Comparison of ENCODE assay signal across 19 cellular contexts in genomic region chr6:72554761-72555221, GRCh38.
DNase-seq lines count a peak whose midpoint lies in the region; ATAC-seq and TF ChIP-seq lines count a peak whose summit lies in the region.
"Had no signal": no experiment of that assay in that cellular context is flagged by ENCODE, and none has a peak within 500 bp of the region (broad histone marks: within the 10 kb centered on the region; RNA-seq: fewer than 3 reads in every experiment).

No MANE protein-coding gene starts in this region.

- H3K9me1 ChIP-seq in IMR-90 (ENCODE audit: insufficient read depth, low read length) = no peaks in the 10 kb centered on the region

- H3K4me2 ChIP-seq in IMR-90 (ENCODE audit: low read depth, low read length) = peak overlapping the region; percentile 66; the same call in 1 of the 2 replicates

- TF ChIP-seq RAD21 in IMR-90 (IDR thresholded peaks at IDR 0.05; ENCODE audit: low read length) = no peak

- peak overlapping the region; percentile 70 for H3K23ac ChIP-seq in IMR-90 (ENCODE audit: low read depth, low read length)

- ATAC-seq in IMR-90 (ENCODE audit: low read depth) = peak; percentile 24; the same call in 1 of the 2 replicates
- ATAC-seq in activated T-cell treated with anti-CD3 and anti-CD28 coated beads, Interleukin-2, amount 50 U/mL, for 72 hours (replicated peaks in 1 of 2) = no peak
- ATAC-seq: left colon; naive thymus-derived CD4-positive, alpha-beta T cell; Right ventricle myocardium inferior had no signal

- peak overlapping the region; percentile 46; the same call in 1 of the 2 replicates for H4K5ac ChIP-seq in IMR-90 (ENCODE audit: low read depth, low read length)

- H4K91ac ChIP-seq in IMR-90 (ENCODE audit: insufficient read depth, low read depth, low read length) = peak overlapping the region; percentile 77

- peak; percentile 10 for DNase-seq in Caki2 (ENCODE audit: low read depth)
- peak; percentile 17 for DNase-seq in IMR-90
- DNase-seq in astrocyte of the hippocampus (ENCODE audit: low read depth, low spot score) = peak; percentile 58
- DNase-seq in left kidney (ENCODE audit: low read depth, low spot score) = peak; percentile 4
- DNase-seq in activated T-cell treated with anti-CD3 and anti-CD28 coated beads, Interleukin-2, amount 50 U/mL, for 72 hours = no peak
- DNase-seq in BE2C = no peak
- no peak for DNase-seq in activated naive CD4-positive, alpha-beta T cell treated with anti-CD3 and anti-CD28 coated beads, Interleukin-2, amount 10 ng/mL, durations not matched to agents 7 days and 5 days
- no peak for DNase-seq in effector CD4-positive, alpha-beta T cell
- DNase-seq: activated CD4-positive, alpha-beta memory T cell treated with anti-CD3 and anti-CD28 coated beads, Interleukin-2, amount 10 ng/mL, durations not matched to agents 7 days and 5 days; activated effector memory CD4-positive, alpha-beta T cell treated with Interleukin-2 at 50 U/mL for 16 hours; C1 segment of cervical spinal cord; head of caudate nucleus; left colon; naive thymus-derived CD4-positive, alpha-beta T cell; NCI-H1105 treated with DMSO at 0.1 percent for 48 hours; NCI-H526; stimulated activated CD4-positive, alpha-beta T cell treated with anti-CD3 and anti-CD28 coated beads, Interleukin-4, amount 100 ng/mL, for 24 hours; T-helper 9 cell had no signal

- H3K4me3 Mint-ChIP-seq in activated T-cell treated with anti-CD3 and anti-CD28 coated beads, Interleukin-2, amount 50 U/mL, for 72 hours = no peak overlapping the region
- H3K4me3 Mint-ChIP-seq in activated naive CD4-positive, alpha-beta T cell treated with anti-CD3 and anti-CD28 coated beads, Interleukin-2, amount 10 ng/mL, durations not matched to agents 7 days and 5 days = no peak overlapping the region
- H3K4me3 Mint-ChIP-seq: activated CD4-positive, alpha-beta memory T cell treated with anti-CD3 and anti-CD28 coated beads, Interleukin-2, amount 10 ng/mL, durations not matched to agents 7 days and 5 days; naive thymus-derived CD4-positive, alpha-beta T cell had no signal

- CTCF ChIA-PET in IMR-90 (lab: Yijun Ruan, JAX) = interaction anchor here (1.2 kb wide), 1 partner anchor 26 kb away, joined by 3 read pairs; no protein-coding TSS in a partner anchor
- CTCF ChIA-PET in activated naive CD4-positive, alpha-beta T cell treated with anti-CD3 and anti-CD28 coated beads, Interleukin-2, amount 10 ng/mL, durations not matched to agents 7 days and 5 days (lab: Charles Lee) = no interaction called here

- no peaks in the 10 kb centered on the region for H3K9me3 Mint-ChIP-seq in activated T-cell treated with anti-CD3 and anti-CD28 coated beads, Interleukin-2, amount 50 U/mL, for 72 hours
- no peaks in the 10 kb centered on the region for H3K9me3 Mint-ChIP-seq in activated naive CD4-positive, alpha-beta T cell treated with anti-CD3 and anti-CD28 coated beads, Interleukin-2, amount 10 ng/mL, durations not matched to agents 7 days and 5 days
- H3K9me3 Mint-ChIP-seq: activated CD4-positive, alpha-beta memory T cell treated with anti-CD3 and anti-CD28 coated beads, Interleukin-2, amount 10 ng/mL, durations not matched to agents 7 days and 5 days had no signal

- no peaks in the 10 kb centered on the region for H3K36me3 ChIP-seq in IMR-90 (ENCODE audit: control insufficient read depth, insufficient read depth, low read length)
- no peaks in the 10 kb centered on the region for H3K36me3 ChIP-seq in BE2C

- H3K4ac ChIP-seq in IMR-90 (ENCODE audit: low read depth, low read length) = peak overlapping the region; percentile 87

- in situ Hi-C loops in Caki2 (cut with HindIII; ENCODE audit: low pct_unique_long_range_greater_than_20kb, low sequenced_read_pairs) = no loop called here
- in situ Hi-C loops in IMR-90 (cut with MboI; ENCODE audit: low sequenced_read_pairs) = no loop called here

- intact Hi-C loops in IMR-90 (cut with micrococcal nuclease) = no loop called here

- peak overlapping the region; percentile 66 for H2AFZ ChIP-seq in IMR-90 (replicated peaks; ENCODE audit: low read length, poor library complexity)

- H3K27me3 ChIP-seq in IMR-90 (ENCODE audit: control insufficient read depth, insufficient read depth, low read length) (no peaks in the 10 kb centered on the region), BE2C (no peaks in the 10 kb centered on the region)

- BruUV-seq in IMR-90 (replicated peaks; lab: Mats Ljungman, UMichigan) = no TSS peak

- POLR2A ChIA-PET in IMR-90 (lab: Charles Lee; ENCODE audit: unreplicated experiment) = no interaction called here

- TF ChIP-seq POLR2A in IMR-90 (IDR thresholded peaks at IDR 0.05; ENCODE audit: low read depth, low read length) = no peak

- no peaks in the 10 kb centered on the region for H3K79me1 ChIP-seq in IMR-90 (ENCODE audit: low read depth in 1 of 2, low read length in 2 of 2)

- peaks cover 16% of the 10 kb centered on the region for H3K4me1 Mint-ChIP-seq in activated T-cell treated with anti-CD3 and anti-CD28 coated beads, Interleukin-2, amount 50 U/mL, for 72 hours (ENCODE audit: low read depth)
- H3K4me1 Mint-ChIP-seq in activated naive CD4-positive, alpha-beta T cell treated with anti-CD3 and anti-CD28 coated beads, Interleukin-2, amount 10 ng/mL, durations not matched to agents 7 days and 5 days = no peaks in the 10 kb centered on the region

- no peaks in the 10 kb centered on the region for H4K20me1 ChIP-seq in IMR-90 (ENCODE audit: insufficient read depth, low read length)

- no peaks in the 10 kb centered on the region for H3K27me3 Mint-ChIP-seq in activated T-cell treated with anti-CD3 and anti-CD28 coated beads, Interleukin-2, amount 50 U/mL, for 72 hours (ENCODE audit: low read depth)
- no peaks in the 10 kb centered on the region for H3K27me3 Mint-ChIP-seq in activated naive CD4-positive, alpha-beta T cell treated with anti-CD3 and anti-CD28 coated beads, Interleukin-2, amount 10 ng/mL, durations not matched to agents 7 days and 5 days

- peak overlapping the region; percentile 95 for H2BK120ac ChIP-seq in IMR-90 (ENCODE audit: low read depth, low read length)

- peak overlapping the region; percentile 93 for H2BK5ac ChIP-seq in IMR-90 (ENCODE audit: low read depth, low read length, poor library complexity, severe bottlenecking)

- peak overlapping the region; percentile 55 for H3K56ac ChIP-seq in IMR-90 (ENCODE audit: extremely low read depth, insufficient read depth, low read length)

- peak overlapping the region; percentile 48; the same call in 1 of the 2 replicates for H3K27ac ChIP-seq in IMR-90 (ENCODE audit: insufficient read depth, low read length)

- 0 out of 2 replicates have a peak, but pooled peaks have one; percentile 7 for TF ChIP-seq CTCF in IMR-90 (conservative IDR thresholded peaks at IDR 0.05; ENCODE audit: low read depth, low read length)
- no peak for TF ChIP-seq CTCF in BE2C (IDR thresholded peaks at IDR 0.05; ENCODE audit: low read depth, low read length)

- H2AK9ac ChIP-seq in IMR-90 (replicated peaks; ENCODE audit: low read depth, low read length, poor library complexity) = no peak overlapping the region

- peak overlapping the region; percentile 40 to 80 for H4K8ac ChIP-seq in IMR-90 (ENCODE audit: low read depth in 2 of 2, low read length in 2 of 2)

- no peaks in the 10 kb centered on the region for H3K36me3 Mint-ChIP-seq in activated T-cell treated with anti-CD3 and anti-CD28 coated beads, Interleukin-2, amount 50 U/mL, for 72 hours (ENCODE audit: insufficient read depth in 2 of 2)
- no peaks in the 10 kb centered on the region for H3K36me3 Mint-ChIP-seq in activated naive CD4-positive, alpha-beta T cell treated with anti-CD3 and anti-CD28 coated beads, Interleukin-2, amount 10 ng/mL, durations not matched to agents 7 days and 5 days
- H3K36me3 Mint-ChIP-seq: naive thymus-derived CD4-positive, alpha-beta T cell had no signal

- no peak overlapping the region for H3K4me3 ChIP-seq in IMR-90 (ENCODE audit: insufficient read depth, low read depth, low read length)
- no peak overlapping the region for H3K4me3 ChIP-seq in BE2C (ENCODE audit: low read depth, low read length)

- peak overlapping the region; percentile 40; the same call in 1 of the 2 replicates for H3K9ac ChIP-seq in IMR-90 (ENCODE audit: low read depth, low read length)

- peak overlapping the region; percentile 49; the same call in 2 of the 3 replicates for H2BK15ac ChIP-seq in IMR-90 (ENCODE audit: low read depth, low read length)

- WGBS in IMR-90 (ENCODE audit: extremely low coverage in 2 of 2, insufficient read length in 1 of 2), 2 experiments = no CpG with 5 or more reads among the region's 4 CpGs

- peak overlapping the region; percentile 89; the same call in 1 of the 2 replicates for H3K18ac ChIP-seq in IMR-90 (ENCODE audit: low read depth, low read length)

- dilution Hi-C loops in IMR-90 (cut with HindIII; ENCODE audit: low sequenced_read_pairs, unreplicated experiment) = no loop called here

- H3K9me3 ChIP-seq in IMR-90 (ENCODE audit: control insufficient read depth, insufficient read depth, low read length) = no peaks in the 10 kb centered on the region
- no peaks in the 10 kb centered on the region for H3K9me3 ChIP-seq in BE2C

- peak overlapping the region; percentile 88 for H3K14ac ChIP-seq in IMR-90 (replicated peaks; ENCODE audit: low read depth, low read length)

- H3K27ac Mint-ChIP-seq in activated T-cell treated with anti-CD3 and anti-CD28 coated beads, Interleukin-2, amount 50 U/mL, for 72 hours = no peak overlapping the region
- no peak overlapping the region for H3K27ac Mint-ChIP-seq in activated naive CD4-positive, alpha-beta T cell treated with anti-CD3 and anti-CD28 coated beads, Interleukin-2, amount 10 ng/mL, durations not matched to agents 7 days and 5 days
- H3K27ac Mint-ChIP-seq: activated CD4-positive, alpha-beta memory T cell treated with anti-CD3 and anti-CD28 coated beads, Interleukin-2, amount 10 ng/mL, durations not matched to agents 7 days and 5 days; naive thymus-derived CD4-positive, alpha-beta T cell had no signal

- H3K4me1 ChIP-seq in IMR-90 (ENCODE audit: control insufficient read depth, insufficient read depth, low read length) = peaks cover 6% of the 10 kb centered on the region; the same call in 1 of the 2 replicates
- no peaks in the 10 kb centered on the region for H3K4me1 ChIP-seq in BE2C

- peak overlapping the region; percentile 64 for H2AK5ac ChIP-seq in IMR-90 (ENCODE audit: low read depth, low read length)

- peak overlapping the region; percentile 93 for H2BK20ac ChIP-seq in IMR-90 (ENCODE audit: low read depth, low read length)

TF ChIP-seq in IMR-90, 13 proteins besides CTCF, POLR2A, EP300 and RAD21 (continues in another document):
- TF ChIP-seq CHD1 (IDR thresholded peaks at IDR 0.05; ENCODE audit: low read depth, low read length) (no peak), RCOR1 (IDR thresholded peaks at IDR 0.05; ENCODE audit: insufficient replicate concordance, low read length) (no peak), MAFK (IDR thresholded peaks at IDR 0.05; ENCODE audit: low read depth, low read length) (no peak), FOS (IDR thresholded peaks at IDR 0.05; ENCODE audit: low read depth, low read length) (no peak), CEBPB (IDR thresholded peaks at IDR 0.05; ENCODE audit: low read depth, low read length) (no peak)

Comparison
In these comparisons a context has a peak if more than half of its experiments do, and no peak if none do; other contexts are left out.
1. DNase-seq: peak in Caki2 (single experiment), IMR-90 (single experiment), astrocyte of the hippocampus (single experiment) and left kidney (single experiment); none in activated T-cell treated with anti-CD3 and anti-CD28 coated beads, Interleukin-2, amount 50 U/mL, for 72 hours (0 of 2), BE2C (single experiment), activated naive CD4-positive, alpha-beta T cell treated with anti-CD3 and anti-CD28 coated beads, Interleukin-2, amount 10 ng/mL, durations not matched to agents 7 days and 5 days (single experiment) and effector CD4-positive, alpha-beta T cell (single experiment).